In the genomic region with DNA sequence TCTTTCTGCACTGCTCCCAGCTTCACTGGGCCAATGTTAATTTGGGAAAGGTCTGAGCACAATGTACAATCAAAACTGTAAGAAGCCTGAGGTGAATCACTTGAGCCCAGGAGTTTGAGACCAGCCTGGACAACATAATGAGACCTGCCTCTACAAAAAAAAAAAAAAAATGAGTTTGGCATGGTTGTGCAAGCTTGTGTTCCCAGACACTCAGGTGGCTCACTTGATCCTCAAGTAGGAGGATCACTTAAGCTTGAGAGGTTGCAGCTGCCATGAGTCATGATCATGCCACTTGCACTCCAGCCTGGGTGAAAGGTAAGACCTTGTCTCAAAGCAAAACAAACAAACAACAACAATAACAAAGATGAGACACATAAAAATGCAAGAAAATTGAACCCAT, we compare ENCODE assay signal across 12 cellular contexts.
"Had no signal": no experiment of that assay in that cellular context is flagged by ENCODE, and none has a peak within 500 bp of the region (broad histone marks: within the 10 kb centered on the region; RNA-seq: fewer than 3 reads in every experiment).

No MANE protein-coding gene starts in this region.

- H3K27ac ChIP-seq: tibial artery, WERI-Rb-1 had no signal

- H3K4me1 Mint-ChIP-seq: central memory CD8-positive, alpha-beta T cell had no signal

- ATAC-seq: activated naive CD8-positive, alpha-beta T cell treated with anti-CD3 and anti-CD28 coated beads, Interleukin-2, amount 50 U/mL, for 24 hours; naive thymus-derived CD4-positive, alpha-beta T cell had no signal

- DNase-seq: activated CD4-positive, alpha-beta T cell treated with anti-CD3 and anti-CD28 coated beads for 48 hours; activated naive CD4-positive, alpha-beta T cell treated with Interleukin-2 at 50 U/mL for 16 hours; activated naive CD8-positive, alpha-beta T cell treated with anti-CD3 and anti-CD28 coated beads, Interleukin-2, amount 50 U/mL, for 24 hours; effector memory CD4-positive, alpha-beta T cell; erythroblast; glutamatergic neuron; naive thymus-derived CD4-positive, alpha-beta T cell; T-helper 1 cell; tibial artery; WERI-Rb-1 had no signal

- H3K36me3 Mint-ChIP-seq: naive thymus-derived CD4-positive, alpha-beta T cell had no signal

- H3K4me3 Mint-ChIP-seq: activated naive CD8-positive, alpha-beta T cell treated with anti-CD3 and anti-CD28 coated beads, Interleukin-2, amount 50 U/mL, for 24 hours; central memory CD8-positive, alpha-beta T cell; naive thymus-derived CD4-positive, alpha-beta T cell had no signal

- H3K27ac Mint-ChIP-seq: activated naive CD8-positive, alpha-beta T cell treated with anti-CD3 and anti-CD28 coated beads, Interleukin-2, amount 50 U/mL, for 24 hours; naive thymus-derived CD4-positive, alpha-beta T cell had no signal

- H3K4me1 ChIP-seq: tibial artery had no signal

- H3K27me3 ChIP-seq: tibial artery had no signal

- H3K36me3 ChIP-seq: tibial artery, WERI-Rb-1 had no signal

- H3K9me3 ChIP-seq: tibial artery had no signal

- H3K4me3 ChIP-seq: skin epidermis, tibial artery had no signal

- H3K9me3 Mint-ChIP-seq: activated naive CD8-positive, alpha-beta T cell treated with anti-CD3 and anti-CD28 coated beads, Interleukin-2, amount 50 U/mL, for 24 hours; central memory CD8-positive, alpha-beta T cell had no signal
